In the genomic region with DNA sequence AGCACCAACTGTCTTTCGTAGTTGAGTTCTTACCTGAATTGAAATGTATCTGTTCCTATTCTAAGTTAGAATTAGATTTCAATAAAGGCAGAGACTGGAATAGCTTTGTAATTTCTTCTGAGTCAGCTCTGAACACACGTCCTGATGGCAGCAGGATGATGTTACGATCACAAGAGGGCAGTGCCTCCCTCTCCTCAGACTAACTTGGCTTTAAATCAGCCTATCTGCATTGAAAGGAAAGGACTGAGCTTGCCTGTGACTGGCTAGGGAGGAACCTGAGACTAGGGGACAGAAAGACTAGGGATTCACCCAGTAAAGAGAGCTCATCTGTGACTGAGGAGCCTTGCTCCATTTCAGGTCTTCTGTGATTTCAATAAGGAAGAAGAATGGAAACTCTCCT, we compare ENCODE assay signal across 8 cellular contexts.
DNase-seq lines count a peak whose midpoint lies in the region; ATAC-seq, FAIRE-seq and TF ChIP-seq lines count a peak whose summit lies in the region.

No MANE protein-coding gene starts in this region.

- peak; percentile 11 for TF ChIP-seq CTCF in D721Med (IDR thresholded peaks at IDR 0.05; ENCODE audit: insufficient read depth, missing control alignments)

- peak overlapping the region; percentile 88 for H3K27ac Mint-ChIP-seq in activated T-helper 1 cell treated with anti-CD3 and anti-CD28 coated beads, Interleukin-12 subunit alpha, Interleukin-12 subunit beta, Interleukin-2, Interleukin-4 antibody, amounts not matched to agents 30 ng/mL and 10 ng/mL and 1 ng/mL, durations not matched to agents 14 hours and 24 hours and 36 hours

- H3K4me1 Mint-ChIP-seq in activated T-helper 1 cell treated with anti-CD3 and anti-CD28 coated beads, Interleukin-12 subunit alpha, Interleukin-12 subunit beta, Interleukin-2, Interleukin-4 antibody, amounts not matched to agents 30 ng/mL and 10 ng/mL and 1 ng/mL, durations not matched to agents 14 hours and 24 hours and 36 hours (ENCODE audit: low read depth): peaks cover 26% of the 10 kb centered on the region

- DNase-seq in D721Med (ENCODE audit: insufficient read length, low spot score): no peak
- peak; percentile 32 to 53 for DNase-seq in Kasumi-1 (lab: John Stamatoyannopoulos, UW)
- DNase-seq in activated T-helper 1 cell treated with anti-CD3 and anti-CD28 coated beads, Interleukin-12 subunit alpha, Interleukin-12 subunit beta, Interleukin-2, Interleukin-4 antibody, amounts not matched to agents 30 ng/mL and 10 ng/mL and 1 ng/mL, durations not matched to agents 14 hours and 24 hours and 36 hours (ENCODE audit: low spot score): peak; percentile 42
- DNase-seq in left kidney (ENCODE audit: low read depth, low spot score): peak; percentile 61
- no peak for DNase-seq in NCI-H1048 (lab: John Stamatoyannopoulos, UW)
- DNase-seq in left cardiac atrium: no peak

- intact Hi-C loops in activated T-helper 1 cell treated with anti-CD3 and anti-CD28 coated beads, Interleukin-12 subunit alpha, Interleukin-12 subunit beta, Interleukin-2, Interleukin-4 antibody, amounts not matched to agents 30 ng/mL and 10 ng/mL and 1 ng/mL, durations not matched to agents 14 hours and 24 hours and 36 hours (cut with micrococcal nuclease): loop anchor here (5.0 to 10.0 kb wide), 3 partner anchors 80 to 858 kb away; no protein-coding TSS in a partner anchor
- intact Hi-C loops in left cardiac atrium (cut with DNase I): no loop called here

- H3K36me3 Mint-ChIP-seq in activated T-helper 1 cell treated with anti-CD3 and anti-CD28 coated beads, Interleukin-12 subunit alpha, Interleukin-12 subunit beta, Interleukin-2, Interleukin-4 antibody, amounts not matched to agents 30 ng/mL and 10 ng/mL and 1 ng/mL, durations not matched to agents 14 hours and 24 hours and 36 hours (ENCODE audit: low read depth): peaks cover 1% of the 10 kb centered on the region

- no peaks in the 10 kb centered on the region for H3K9me3 Mint-ChIP-seq in activated T-helper 1 cell treated with anti-CD3 and anti-CD28 coated beads, Interleukin-12 subunit alpha, Interleukin-12 subunit beta, Interleukin-2, Interleukin-4 antibody, amounts not matched to agents 30 ng/mL and 10 ng/mL and 1 ng/mL, durations not matched to agents 14 hours and 24 hours and 36 hours

- H3K27me3 Mint-ChIP-seq in activated T-helper 1 cell treated with anti-CD3 and anti-CD28 coated beads, Interleukin-12 subunit alpha, Interleukin-12 subunit beta, Interleukin-2, Interleukin-4 antibody, amounts not matched to agents 30 ng/mL and 10 ng/mL and 1 ng/mL, durations not matched to agents 14 hours and 24 hours and 36 hours (ENCODE audit: insufficient read depth): no peaks in the 10 kb centered on the region

- FAIRE-seq in D721Med (lab: Jason Lieb, UNC): no peak

- peak overlapping the region; percentile 92 for H3K4me3 Mint-ChIP-seq in activated T-helper 1 cell treated with anti-CD3 and anti-CD28 coated beads, Interleukin-12 subunit alpha, Interleukin-12 subunit beta, Interleukin-2, Interleukin-4 antibody, amounts not matched to agents 30 ng/mL and 10 ng/mL and 1 ng/mL, durations not matched to agents 14 hours and 24 hours and 36 hours

- no peak for ATAC-seq in HG03097 (IDR thresholded peaks at IDR 0.05; ENCODE audit: low FRiP score, unreplicated experiment)
- ATAC-seq in GM18858 (IDR thresholded peaks at IDR 0.05; ENCODE audit: unreplicated experiment): no peak
- no peak for ATAC-seq in left cardiac atrium

Comparison
In these comparisons a context has a peak if more than half of its experiments do, and no peak if none do; other contexts are left out.
1. DNase-seq: peak in Kasumi-1 (2 of 2), activated T-helper 1 cell treated with anti-CD3 and anti-CD28 coated beads, Interleukin-12 subunit alpha, Interleukin-12 subunit beta, Interleukin-2, Interleukin-4 antibody, amounts not matched to agents 30 ng/mL and 10 ng/mL and 1 ng/mL, durations not matched to agents 14 hours and 24 hours and 36 hours (single experiment) and left kidney (single experiment); none in D721Med (single experiment), NCI-H1048 (single experiment) and left cardiac atrium (single experiment).